Comparison of ENCODE assay signal across 9 cellular contexts in the genomic region with DNA sequence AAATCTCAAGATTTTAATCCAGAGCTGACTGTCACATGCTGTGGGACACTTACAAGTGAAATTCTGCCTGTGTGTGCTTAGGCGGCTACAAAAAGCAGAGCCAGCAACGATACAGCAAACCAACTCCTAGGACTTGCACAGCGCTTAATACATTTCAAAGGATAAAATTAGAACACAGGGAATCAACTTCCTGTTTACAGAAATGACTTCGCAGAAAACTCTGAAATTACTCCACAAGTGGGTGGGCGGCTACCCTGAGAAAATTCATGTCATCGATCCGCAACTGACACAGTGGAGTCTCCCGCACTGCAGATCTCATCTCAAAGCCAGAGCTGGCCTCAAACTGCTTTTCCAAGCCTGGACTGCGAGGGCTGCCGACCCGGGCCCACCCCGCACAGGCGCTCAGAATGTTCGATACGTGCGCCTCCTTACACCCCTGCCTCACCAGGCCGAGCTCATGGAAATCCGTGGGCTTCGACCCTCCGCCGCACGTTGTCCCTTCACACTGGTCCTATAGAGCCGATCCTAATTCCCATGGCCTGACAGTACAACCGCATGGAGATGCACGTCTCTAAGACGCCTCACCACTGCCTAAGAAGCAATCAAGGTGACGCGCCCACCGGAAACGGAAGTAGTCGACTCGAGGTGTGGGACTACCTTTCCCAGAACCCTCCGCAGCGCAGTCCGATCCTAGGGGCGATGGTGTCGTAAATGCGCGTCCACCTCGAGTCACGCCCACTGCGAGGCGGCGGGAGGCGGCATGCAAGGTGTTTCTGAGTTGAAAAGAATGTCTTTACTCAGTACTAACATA. TPM values are rescaled to one million over a fixed set of nuclear protein-coding genes. Genes with fewer than 3 reads are reported as not detected.
DNase-seq lines count a peak whose midpoint lies in the region; ATAC-seq, FAIRE-seq and TF ChIP-seq lines count a peak whose summit lies in the region.
"Had no signal": no experiment of that assay in that cellular context is flagged by ENCODE, and none has a peak within 500 bp of the region (broad histone marks: within the 10 kb centered on the region; RNA-seq: fewer than 3 reads in every experiment).

A gene (minus strand): TSS at position 609 of the 811 bp plus-strand sequence. CDS start 5,625 bp downstream, outside the sequence.

- DNase-seq in GM04504 (ENCODE audit: low read depth) (peak; percentile 80), NCI-H460 (ENCODE audit: extremely low read depth, low read depth) (peak; percentile 84), endothelial cell of umbilical vein (ENCODE audit: low read depth, low spot score) (peak; percentile 90), mesenchymal stem cell (peak; percentile 94), NOMO-1 (lab: John Stamatoyannopoulos, UW; ENCODE audit: unreplicated experiment in 2 of 2) (no peak)
- DNase-seq in activated CD8-positive, alpha-beta memory T cell treated with anti-CD3 and anti-CD28 coated beads, Interleukin-2, amount 50 U/mL, for 24 hours (ENCODE audit: extremely low read depth) = peak; percentile 52
- DNase-seq in stimulated activated CD4-positive, alpha-beta T cell treated with anti-CD3 and anti-CD28 coated beads, TNF-alpha, amount 100 ng/mL, for 4 hours (ENCODE audit: low read depth in 3 of 3) = peak; percentile 26 to 36 (median 35)

- POLR2A ChIA-PET in endothelial cell of umbilical vein (lab: Charles Lee) = no interaction called here

- no peak for ATAC-seq in HG03571 (IDR thresholded peaks at IDR 0.05; ENCODE audit: unreplicated experiment)

- 6% methylated on average over 41 of the region's 45 CpGs for WGBS in mesenchymal stem cell

- H3K9ac ChIP-seq in endothelial cell of umbilical vein (replicated peaks; ENCODE audit: extremely low read depth, insufficient read depth, low read length) (peak within 1 kb of the TSS; percentile 41), mesenchymal stem cell (ENCODE audit: low read length) (peak within 1 kb of the TSS; percentile 86)

- H3K36me3 ChIP-seq in endothelial cell of umbilical vein (ENCODE audit: control insufficient read depth in 2 of 2, extremely low read depth in 1 of 2, insufficient read depth in 2 of 2, low read length in 2 of 2) (peaks cover 0 to 2% of the 10 kb centered on the region in 2 experiments), mesenchymal stem cell (ENCODE audit: control insufficient read depth in 1 of 2, insufficient read depth in 2 of 2, low read depth in 1 of 2, low read length in 2 of 2) (peaks cover 21 to 27% of the 10 kb centered on the region in 2 experiments)

- no peak within 1 kb of the TSS for H2BK5ac ChIP-seq in mesenchymal stem cell (ENCODE audit: low read depth, low read length, poor library complexity, severe bottlenecking)

- peak within 1 kb of the TSS; percentile 73 for H3K4me2 ChIP-seq in endothelial cell of umbilical vein (ENCODE audit: insufficient read depth, low read length)
- peak within 1 kb of the TSS; percentile 74 for H3K4me2 ChIP-seq in mesenchymal stem cell (ENCODE audit: low read length, poor library complexity, severe bottlenecking)

- peak within 1 kb of the TSS in 1 of 2 experiments; percentile 86 for H3K4ac ChIP-seq in mesenchymal stem cell (ENCODE audit: low read depth in 1 of 2, low read length in 2 of 2)

- peaks cover 24% of the 10 kb centered on the region for H3K79me1 ChIP-seq in mesenchymal stem cell (replicated peaks; ENCODE audit: low read length, poor library complexity, severe bottlenecking)

- H2AK5ac ChIP-seq in mesenchymal stem cell (ENCODE audit: low read length, severe bottlenecking) = no peak within 1 kb of the TSS

- H4K8ac ChIP-seq in mesenchymal stem cell (ENCODE audit: low read length) = no peak within 1 kb of the TSS

- TSS peak; percentile 38 for BruUV-seq in endothelial cell of umbilical vein (replicated peaks; lab: Mats Ljungman, UMichigan)

- no peak within 1 kb of the TSS for H2BK12ac ChIP-seq in mesenchymal stem cell (ENCODE audit: low read length in 2 of 2)

- no peaks in the 10 kb centered on the region for H3K9me1 ChIP-seq in endothelial cell of umbilical vein (replicated peaks; ENCODE audit: control insufficient read depth, extremely low read depth, insufficient read depth, low read length)

- peak; percentile 93 for FAIRE-seq in endothelial cell of umbilical vein (lab: Jason Lieb, UNC)
- FAIRE-seq: colon had no signal

- H3K9me3 ChIP-seq in endothelial cell of umbilical vein (replicated peaks; ENCODE audit: control insufficient read depth, insufficient read depth, low read length) = no peaks in the 10 kb centered on the region
- peaks cover 78% of the 10 kb centered on the region for H3K9me3 ChIP-seq in mesenchymal stem cell (ENCODE audit: control insufficient read depth, low read length)

- no peaks in the 10 kb centered on the region for H3K27me3 ChIP-seq in endothelial cell of umbilical vein (ENCODE audit: control insufficient read depth in 2 of 2, insufficient read depth in 2 of 2, low read length in 2 of 2)
- no peaks in the 10 kb centered on the region for H3K27me3 ChIP-seq in mesenchymal stem cell (ENCODE audit: control insufficient read depth in 1 of 2, insufficient read depth in 1 of 2, low read length in 2 of 2)

- H4K20me1 ChIP-seq in endothelial cell of umbilical vein (replicated peaks; ENCODE audit: control insufficient read depth, extremely low read depth, insufficient read depth, low read length) = no peaks in the 10 kb centered on the region

- peaks cover 6% of the 10 kb centered on the region for H3K4me1 ChIP-seq in endothelial cell of umbilical vein (ENCODE audit: control insufficient read depth, extremely low read depth, insufficient read depth, low read length)
- H3K4me1 ChIP-seq in mesenchymal stem cell (ENCODE audit: control insufficient read depth, insufficient read depth, low read depth, low read length) = no peaks in the 10 kb centered on the region

- TF ChIP-seq CTCF in endothelial cell of umbilical vein (IDR thresholded peaks at IDR 0.05; ENCODE audit: extremely low read depth in 1 of 2, insufficient read depth in 1 of 2, low read depth in 1 of 2, low read length in 2 of 2) = no peak

- H3K23ac ChIP-seq in mesenchymal stem cell (ENCODE audit: low read length in 2 of 2) = peak within 1 kb of the TSS in 1 of 2 experiments; percentile 79

- peak within 1 kb of the TSS in 1 of 2 experiments; percentile 96 for H3K18ac ChIP-seq in mesenchymal stem cell (ENCODE audit: low read depth in 1 of 2, low read length in 2 of 2)

- dilution Hi-C loops in endothelial cell of umbilical vein (cut with MboI; ENCODE audit: extremely low pct_ligation_motif_present, low sequenced_read_pairs) = no loop called here

- CTCF ChIA-PET in endothelial cell of umbilical vein (lab: Charles Lee) = no interaction called here

- peak within 1 kb of the TSS in 1 of 2 experiments; percentile 93 for H3K14ac ChIP-seq in mesenchymal stem cell (ENCODE audit: low read length in 2 of 2)

- H3K4me3 ChIP-seq in endothelial cell of umbilical vein (replicated peaks in 1 of 3; ENCODE audit: insufficient read depth in 1 of 3, low read depth in 1 of 3, low read length in 3 of 3) (peak within 1 kb of the TSS; percentile 18 to 56 (median 49)), mesenchymal stem cell (ENCODE audit: insufficient read depth in 1 of 2, low read depth in 1 of 2, low read length in 2 of 2) (peak within 1 kb of the TSS; percentile 77 to 87)

- H4K91ac ChIP-seq in mesenchymal stem cell (ENCODE audit: low read length) = no peak within 1 kb of the TSS

- H2BK15ac ChIP-seq in mesenchymal stem cell (ENCODE audit: low read depth, poor library complexity, severe bottlenecking) = no peak within 1 kb of the TSS

- H3K79me2 ChIP-seq in endothelial cell of umbilical vein (ENCODE audit: control insufficient read depth, insufficient read depth, low read length) = no peaks in the 10 kb centered on the region

- H2BK120ac ChIP-seq in mesenchymal stem cell (ENCODE audit: low read depth, low read length) = no peak within 1 kb of the TSS

- intact Hi-C loops in endothelial cell of umbilical vein (cut with micrococcal nuclease) = loop anchor here (1.0 kb wide), 3 partner anchors 52 to 241 kb away; a partner anchor contains a TSS

- H3K27ac ChIP-seq in endothelial cell of umbilical vein (ENCODE audit: insufficient read depth, low read depth, low read length) (no peak within 1 kb of the TSS), mesenchymal stem cell (ENCODE audit: low read length, poor library complexity, severe bottlenecking) (no peak within 1 kb of the TSS)

- TF ChIP-seq POLR2A in endothelial cell of umbilical vein (IDR thresholded peaks at IDR 0.05; ENCODE audit: low read depth, low read length) = no peak

- H2AFZ ChIP-seq in endothelial cell of umbilical vein (ENCODE audit: low read depth, low read length) (peak within 1 kb of the TSS; percentile 90), mesenchymal stem cell (ENCODE audit: low read depth, low read length) (peak within 1 kb of the TSS; percentile 98)

TF ChIP-seq in endothelial cell of umbilical vein, 7 proteins besides CTCF, POLR2A, EP300 and RAD21:
- TF ChIP-seq MYC (IDR thresholded peaks at IDR 0.05; ENCODE audit: low read depth, low read length) = peak; percentile 34
- peak; percentile 21 for TF ChIP-seq POLR2AphosphoS5 (IDR thresholded peaks at IDR 0.05; ENCODE audit: insufficient read depth, low read depth, low read length)
- TF ChIP-seq, protein P1, sequence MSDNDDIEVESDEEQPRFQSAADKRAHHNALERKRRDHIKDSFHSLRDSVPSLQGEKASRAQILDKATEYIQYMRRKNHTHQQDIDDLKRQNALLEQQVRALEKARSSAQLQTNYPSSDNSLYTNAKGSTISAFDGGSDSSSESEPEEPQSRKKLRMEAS (IDR thresholded peaks at IDR 0.05; ENCODE audit: insufficient read depth, insufficient read length) = no peak
- peak; percentile 9 for TF ChIP-seq FOS (IDR thresholded peaks at IDR 0.05; ENCODE audit: borderline replicate concordance, insufficient read depth, low read length)
- no peak for TF ChIP-seq GATA2 (IDR thresholded peaks at IDR 0.05; ENCODE audit: insufficient read depth, insufficient read length, low read depth, low read length)
- no peak for TF ChIP-seq EZH2 (IDR thresholded peaks at IDR 0.05; ENCODE audit: borderline replicate concordance, low read depth, low read length, severe bottlenecking)
- TF ChIP-seq JUN (IDR thresholded peaks at IDR 0.05; ENCODE audit: borderline replicate concordance, insufficient read depth, insufficient read length, low read depth) = no peak
TF ChIP-seq in endothelial cell of umbilical vein: peak in this region for 3.

RNA-seq across cellular contexts. Expression of the gene that starts here (rescaled TPM):
- 4.2 and 4.8 TPM in 2 replicates for total RNA-seq in NCI-H460 (2014; rRNA removed; shearing (Covaris generic))
- 4.6 and 6.9 TPM in 2 replicates for polyA plus RNA-seq in NCI-H460 (2014; cell fraction: nucleus; rRNA removed)
- 6.0 and 8.8 TPM in 2 replicates for total RNA-seq in endothelial cell of umbilical vein
- 2.4 and 2.7 TPM in 2 replicates for polyA plus RNA-seq in endothelial cell of umbilical vein
- polyA plus RNA-seq in endothelial cell of umbilical vein (2011; cell fraction: cytosol; rRNA removed) = 2.1 and 2.6 TPM in 2 replicates
- 4.5 and 6.4 TPM in 2 replicates for polyA plus RNA-seq in endothelial cell of umbilical vein (2011; cell fraction: nucleus; rRNA removed)
- polyA plus RNA-seq in endothelial cell of umbilical vein (2012) = 5.0 and 5.5 TPM in 2 replicates
- 9.2 and 12.2 TPM in 2 replicates for polyA minus RNA-seq in endothelial cell of umbilical vein
- 4.7 TPM for polyA minus RNA-seq in endothelial cell of umbilical vein (2011; cell fraction: cytosol; rRNA and poly(A)+ RNA removed)
- polyA minus RNA-seq in endothelial cell of umbilical vein (2011; cell fraction: nucleus; rRNA and poly(A)+ RNA removed) = 4.4 and 6.2 TPM in 2 replicates
- polyA plus RNA-seq in mesenchymal stem cell (2013, experiment 1 of 2) = 6.8 TPM
- 6.9 TPM for polyA plus RNA-seq in mesenchymal stem cell (2013, experiment 2 of 2)

Comparison
In these comparisons a context has a peak if more than half of its experiments do, and no peak if none do; other contexts are left out.
1. DNase-seq: peak in GM04504 (single experiment), NCI-H460 (single experiment), activated CD8-positive, alpha-beta memory T cell treated with anti-CD3 and anti-CD28 coated beads, Interleukin-2, amount 50 U/mL, for 24 hours (single experiment), endothelial cell of umbilical vein (single experiment), mesenchymal stem cell (single experiment) and stimulated activated CD4-positive, alpha-beta T cell treated with anti-CD3 and anti-CD28 coated beads, TNF-alpha, amount 100 ng/mL, for 4 hours (3 of 3); none in NOMO-1 (0 of 2).